ENCODE assay signal across 8 cellular contexts in genomic region chr2:231929961-231930600, GRCh38. TPM values are rescaled to one million over a fixed set of nuclear protein-coding genes. Genes with fewer than 3 reads are reported as not detected.
DNase-seq lines count a peak whose midpoint lies in the region; TF ChIP-seq lines count a peak whose summit lies in the region.

No MANE protein-coding gene starts in this region.

- no peak for TF ChIP-seq POLR2A in uterus (IDR thresholded peaks at IDR 0.05)

- peaks cover 34% of the 10 kb centered on the region for H3K4me1 ChIP-seq in SJCRH30
- peaks cover 0 to 13% of the 10 kb centered on the region in 2 donors for H3K4me1 ChIP-seq in uterus

- DNase-seq in stimulated activated CD4-positive, alpha-beta T cell treated with anti-CD3 and anti-CD28 coated beads, Interleukin-12 subunit alpha, Interleukin-12 subunit beta, amount 100 ng/mL, for 4 hours = peak; percentile 17
- DNase-seq in stimulated activated CD4-positive, alpha-beta T cell treated with anti-CD3 and anti-CD28 coated beads, Interleukin-4, amount 100 ng/mL, for 4 hours = no peak
- peak; percentile 52 to 63 for DNase-seq in SJCRH30
- DNase-seq in cardiac septum (ENCODE audit: low spot score) = peak; percentile 72
- DNase-seq in uterus = peak; percentile 82 to 86
- DNase-seq in NCI-H128 (lab: John Stamatoyannopoulos, UW; ENCODE audit: unreplicated experiment) = no peak
- DNase-seq in NCI-H2196 treated with DMSO at 0.1 percent for 48 hours (lab: John Stamatoyannopoulos, UW; ENCODE audit: unreplicated experiment) = no peak
- DNase-seq in cerebellar nuclear complex (lab: John Stamatoyannopoulos, UW) = no peak

- no peak overlapping the region for H3K4me3 ChIP-seq in SJCRH30
- no peak overlapping the region for H3K4me3 ChIP-seq in uterus

- H3K27ac ChIP-seq in SJCRH30 = no peak overlapping the region
- H3K27ac ChIP-seq in uterus = peak overlapping the region in 1 of 2 donors; percentile 50

- TF ChIP-seq CTCF in uterus (IDR thresholded peaks at IDR 0.05) = peak in 2 of 4 experiments; percentile 11 to 36

- H3K27me3 ChIP-seq in SJCRH30 = no peaks in the 10 kb centered on the region
- H3K27me3 ChIP-seq in uterus = peaks cover 0 to 3% of the 10 kb centered on the region in 2 donors

- H3K36me3 ChIP-seq in SJCRH30 (no peaks in the 10 kb centered on the region), uterus (no peaks in the 10 kb centered on the region)

- intact Hi-C loops in cardiac septum (cut with DNase I) (loop anchor here (5.0 kb wide), 1 partner anchor 397 kb away; no protein-coding TSS in a partner anchor), uterus (cut with DNase I; ENCODE audit: low total_unique reads) (loop anchor here (10.0 kb wide), 1 partner anchor 395 kb away; no protein-coding TSS in a partner anchor)

- no peaks in the 10 kb centered on the region for H3K9me3 ChIP-seq in SJCRH30 (replicated peaks)
- H3K9me3 ChIP-seq in uterus = no peaks in the 10 kb centered on the region

RNA-seq across cellular contexts. Expression of gene NPPC, which starts 3.9 kb away (rescaled TPM):
- total RNA-seq in SJCRH30 (2014; rRNA removed; shearing (Covaris generic)) = 6.7 and 8.5 TPM in 2 replicates
- total RNA-seq in cardiac septum (0.30 TPM), uterus (1 to 10 TPM in 1 of 4 donors, not detected in 3; 4.3 TPM)

RNA-seq across cellular contexts. Expression of gene DIS3L2, which starts 31.4 kb away (rescaled TPM):
- 23.1 and 33.2 TPM in 2 replicates for total RNA-seq in SJCRH30 (2014; rRNA removed; shearing (Covaris generic))
- 18.6 TPM for total RNA-seq in cardiac septum
- 10 to 100 TPM; 10.3 to 63.9 (median 29.7) TPM for total RNA-seq in uterus

Comparison
In these comparisons a context has a peak if more than half of its experiments do, and no peak if none do; other contexts are left out.
1. DNase-seq: peak in stimulated activated CD4-positive, alpha-beta T cell treated with anti-CD3 and anti-CD28 coated beads, Interleukin-12 subunit alpha, Interleukin-12 subunit beta, amount 100 ng/mL, for 4 hours (single experiment), SJCRH30 (2 of 2), cardiac septum (single experiment) and uterus (2 of 2); none in stimulated activated CD4-positive, alpha-beta T cell treated with anti-CD3 and anti-CD28 coated beads, Interleukin-4, amount 100 ng/mL, for 4 hours (0 of 2), NCI-H128 (single experiment), NCI-H2196 treated with DMSO at 0.1 percent for 48 hours (single experiment) and cerebellar nuclear complex (0 of 2).